28 cellular contexts compared by ENCODE assay signal in genomic region chr2:207758010-207758409, GRCh38.
"Had no signal": no experiment of that assay in that cellular context is flagged by ENCODE, and none has a peak within 500 bp of the region (broad histone marks: within the 10 kb centered on the region; RNA-seq: fewer than 3 reads in every experiment).

No MANE protein-coding gene starts in this region.

- H3K9me3 Mint-ChIP-seq: immature natural killer cell; naive thymus-derived CD8-positive, alpha-beta T cell; nephron; neural crest cell; stimulated activated naive B cell treated with anti-CD40 and anti-IgM and Interleukin-4, amounts not matched to agents 10 μg/mL and 1 μg/mL and 100 μg/mL, for 72 hours had no signal

- ATAC-seq: heart left ventricle; naive thymus-derived CD8-positive, alpha-beta T cell; sciatic nerve; stimulated activated naive B cell treated with anti-CD40 and anti-IgM and Interleukin-4, amounts not matched to agents 10 μg/mL and 1 μg/mL and 100 μg/mL, for 72 hours; stimulated activated naive CD8-positive, alpha-beta T cell treated with anti-CD3 and anti-CD28 coated beads, Interleukin-15, Interleukin-2, amounts not matched to agents 100 U/mL and 50 U/mL, for 24 hours had no signal

- H3K27me3 ChIP-seq: heart left ventricle, neutrophil, right atrium auricular region, stomach, testis, thyroid gland, upper lobe of right lung had no signal

- H3K9me3 ChIP-seq: heart left ventricle, left ventricle myocardium inferior, neutrophil, right atrium auricular region, stomach, testis, thyroid gland, upper lobe of right lung had no signal

- FAIRE-seq: islet of Langerhans, kidney, urothelium cell line had no signal

- H3K27ac ChIP-seq: heart left ventricle, left ventricle myocardium inferior, neutrophil, parathyroid adenoma, right atrium auricular region, skin epidermis, stomach, testis, thyroid gland, upper lobe of right lung had no signal

- H3K27ac Mint-ChIP-seq: immature natural killer cell; nephron; stimulated activated naive B cell treated with anti-CD40 and anti-IgM and Interleukin-4, amounts not matched to agents 10 μg/mL and 1 μg/mL and 100 μg/mL, for 72 hours had no signal

- H3K9ac ChIP-seq: parathyroid adenoma had no signal

- H3K4me1 ChIP-seq: left ventricle myocardium inferior, parathyroid adenoma, right atrium auricular region, testis, upper lobe of right lung had no signal

- H2AFZ ChIP-seq: parathyroid adenoma had no signal

- H3K4me1 Mint-ChIP-seq: immature natural killer cell; naive thymus-derived CD8-positive, alpha-beta T cell; nephron had no signal

- H3K79me2 ChIP-seq: parathyroid adenoma had no signal

- H3K4me3 ChIP-seq: heart left ventricle, left ventricle myocardium inferior, lung, right atrium auricular region, skin epidermis, stomach, testis, thyroid gland, upper lobe of right lung had no signal

- H3K27me3 Mint-ChIP-seq: stimulated activated naive B cell treated with anti-CD40 and anti-IgM and Interleukin-4, amounts not matched to agents 10 μg/mL and 1 μg/mL and 100 μg/mL, for 72 hours had no signal

- H3K4me3 Mint-ChIP-seq: immature natural killer cell; naive thymus-derived CD8-positive, alpha-beta T cell; nephron; neural crest cell; stimulated activated naive B cell treated with anti-CD40 and anti-IgM and Interleukin-4, amounts not matched to agents 10 μg/mL and 1 μg/mL and 100 μg/mL, for 72 hours had no signal

- DNase-seq: heart left ventricle; hypothalamus; immature natural killer cell; kidney; left ventricle myocardium inferior; midbrain; naive thymus-derived CD8-positive, alpha-beta T cell; occipital lobe; stimulated activated CD4-positive, alpha-beta T cell treated with anti-CD3 and anti-CD28 coated beads, Interleukin-12 subunit alpha, Interleukin-12 subunit beta, amount 100 ng/mL, for 4 hours; stimulated activated CD4-positive, alpha-beta T cell treated with anti-CD3 and anti-CD28 coated beads, Interleukin-15, amount 100 ng/mL, for 24 hours; stimulated activated CD4-positive, alpha-beta T cell treated with anti-CD3 and anti-CD28 coated beads, Interleukin-2, amount 100 ng/mL, for 24 hours; stimulated activated CD4-positive, alpha-beta T cell treated with anti-CD3 and anti-CD28 coated beads, Interleukin-4, amount 100 ng/mL, for 1 hour; stimulated activated naive B cell treated with anti-CD40 and anti-IgM and Interleukin-4, amounts not matched to agents 10 μg/mL and 1 μg/mL and 100 μg/mL, for 72 hours; stimulated activated naive CD8-positive, alpha-beta T cell treated with anti-CD3 and anti-CD28 coated beads, Interleukin-15, Interleukin-2, amounts not matched to agents 100 U/mL and 50 U/mL, for 24 hours; stomach; testis; thyroid gland; upper lobe of right lung had no signal
